14 cellular contexts compared by ENCODE assay signal in the genomic region with DNA sequence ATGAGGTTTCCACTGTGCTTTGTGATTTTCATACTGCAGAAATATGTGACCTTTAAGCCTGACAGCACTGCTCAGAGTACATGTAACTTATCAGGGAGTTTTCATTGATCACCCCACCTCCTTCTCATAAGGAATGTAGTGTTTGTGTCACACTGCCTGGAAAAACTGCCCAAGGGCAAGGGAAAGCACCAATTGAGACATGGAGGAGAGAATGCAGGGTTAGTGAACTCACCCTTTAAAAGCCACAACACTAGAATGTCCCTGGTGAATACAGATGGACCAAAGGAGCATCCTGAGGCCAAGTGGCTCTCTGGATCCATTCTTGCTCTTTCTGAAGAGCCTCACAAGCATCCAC.
DNase-seq lines count a peak whose midpoint lies in the region; ATAC-seq and TF ChIP-seq lines count a peak whose summit lies in the region.
"Had no signal": no experiment of that assay in that cellular context is flagged by ENCODE, and none has a peak within 500 bp of the region (broad histone marks: within the 10 kb centered on the region; RNA-seq: fewer than 3 reads in every experiment).

No MANE protein-coding gene starts in this region.

- H3K36me3 ChIP-seq in HUES64 (ENCODE audit: insufficient read depth, low read length), result no peaks in the 10 kb centered on the region
- H3K36me3 ChIP-seq: Peyer's patch, transverse colon had no signal

- H3K4me1 Mint-ChIP-seq in nephron, result peaks cover 28% of the 10 kb centered on the region
- H3K4me1 Mint-ChIP-seq in activated naive CD4-positive, alpha-beta T cell treated with anti-CD3 and anti-CD28 coated beads for 36 hours (ENCODE audit: low read depth), result peaks cover 6% of the 10 kb centered on the region

- H3K27me3 ChIP-seq in HUES64 (ENCODE audit: insufficient read depth, low read length), result no peaks in the 10 kb centered on the region
- H3K27me3 ChIP-seq: Peyer's patch, transverse colon had no signal

- CTCF ChIA-PET in activated naive CD4-positive, alpha-beta T cell treated with anti-CD3 and anti-CD28 coated beads for 36 hours (lab: Charles Lee), result no interaction called here

- no peaks in the 10 kb centered on the region for H3K27me3 Mint-ChIP-seq in nephron (ENCODE audit: low read depth)
- H3K27me3 Mint-ChIP-seq in activated naive CD4-positive, alpha-beta T cell treated with anti-CD3 and anti-CD28 coated beads for 36 hours (ENCODE audit: low read depth), result peaks cover 7% of the 10 kb centered on the region

- peaks cover 18% of the 10 kb centered on the region for H3K4me1 ChIP-seq in HUES64 (ENCODE audit: insufficient read depth, low read length)

- H3K9me3 ChIP-seq in HUES64 (ENCODE audit: insufficient read depth, low read depth, low read length), result peaks cover 14% of the 10 kb centered on the region
- H3K9me3 ChIP-seq: Peyer's patch, transverse colon had no signal

- no peak overlapping the region for H3K4me3 Mint-ChIP-seq in nephron
- H3K4me3 Mint-ChIP-seq in activated naive CD4-positive, alpha-beta T cell treated with anti-CD3 and anti-CD28 coated beads for 36 hours, result no peak overlapping the region
- H3K4me3 Mint-ChIP-seq: activated naive CD8-positive, alpha-beta T cell; T-cell had no signal

- ATAC-seq in GM21526 (IDR thresholded peaks at IDR 0.05; ENCODE audit: low FRiP score, unreplicated experiment), result no peak
- ATAC-seq: T-cell had no signal

- H3K27ac ChIP-seq in HUES64 (ENCODE audit: low read depth, low read length), result peak overlapping the region; percentile 71; the same call in 1 of the 2 replicates
- H3K27ac ChIP-seq: Peyer's patch, transverse colon had no signal

- TF ChIP-seq CTCF in AG09319 (IDR thresholded peaks at IDR 0.05; ENCODE audit: low read depth, low read length), result no peak
- TF ChIP-seq CTCF in choroid plexus epithelial cell (conservative IDR thresholded peaks at IDR 0.05; ENCODE audit: low read depth, low read length), result no peak
- no peak for TF ChIP-seq CTCF in nephron (IDR thresholded peaks at IDR 0.05; ENCODE audit: unreplicated experiment in 3 of 3)

- H3K4me3 ChIP-seq in HUES64 (ENCODE audit: low read length) (no peak overlapping the region), choroid plexus epithelial cell (ENCODE audit: low read depth, low read length) (no peak overlapping the region)
- H3K4me3 ChIP-seq: Peyer's patch, transverse colon had no signal

- no peaks in the 10 kb centered on the region for H3K36me3 Mint-ChIP-seq in nephron (ENCODE audit: low read depth)
- H3K36me3 Mint-ChIP-seq in activated naive CD4-positive, alpha-beta T cell treated with anti-CD3 and anti-CD28 coated beads for 36 hours (ENCODE audit: low read depth), result no peaks in the 10 kb centered on the region
- H3K36me3 Mint-ChIP-seq: T-cell had no signal

- DNase-seq in AG09319 (ENCODE audit: extremely low read depth, low read depth) (peak; percentile 28), choroid plexus epithelial cell (ENCODE audit: low read depth) (peak; percentile 52), NCI-H1436 treated with DMSO at 0.1 percent for 48 hours (lab: John Stamatoyannopoulos, UW) (no peak)
- no peak for DNase-seq in activated CD4-positive, alpha-beta T cell treated with anti-CD3 and anti-CD28 coated beads for 4 hours
- DNase-seq in activated naive CD4-positive, alpha-beta T cell treated with anti-CD3 and anti-CD28 coated beads for 36 hours, result no peak
- DNase-seq: H7; Peyer's patch; stimulated activated CD4-positive, alpha-beta T cell treated with anti-CD3 and anti-CD28 coated beads, Interleukin-4, amount 100 ng/mL, for 24 hours; T-cell; transverse colon had no signal

- H3K27ac Mint-ChIP-seq in nephron, result peak overlapping the region in 2 of 3 experiments; percentile 2 to 16
- no peak overlapping the region for H3K27ac Mint-ChIP-seq in activated naive CD4-positive, alpha-beta T cell treated with anti-CD3 and anti-CD28 coated beads for 36 hours
- H3K27ac Mint-ChIP-seq: activated naive CD8-positive, alpha-beta T cell; T-cell had no signal

- H3K9me3 Mint-ChIP-seq in nephron, result peaks cover 6% of the 10 kb centered on the region
- peaks cover 4% of the 10 kb centered on the region for H3K9me3 Mint-ChIP-seq in activated naive CD4-positive, alpha-beta T cell treated with anti-CD3 and anti-CD28 coated beads for 36 hours
- H3K9me3 Mint-ChIP-seq: T-cell had no signal

- H3K9ac ChIP-seq in HUES64 (ENCODE audit: low read depth, low read length), result no peak overlapping the region

- intact Hi-C loops in activated naive CD4-positive, alpha-beta T cell treated with anti-CD3 and anti-CD28 coated beads for 36 hours (cut with micrococcal nuclease), result no loop called here

Comparison
In these comparisons a context has a peak if more than half of its experiments do, and no peak if none do; other contexts are left out.
1. DNase-seq: peak in AG09319 (single experiment) and choroid plexus epithelial cell (single experiment); none in NCI-H1436 treated with DMSO at 0.1 percent for 48 hours (single experiment), activated CD4-positive, alpha-beta T cell treated with anti-CD3 and anti-CD28 coated beads for 4 hours (0 of 2) and activated naive CD4-positive, alpha-beta T cell treated with anti-CD3 and anti-CD28 coated beads for 36 hours (single experiment).